ENCODE assay signal across 8 cellular contexts in genomic region chr7:12403287-12404181, GRCh38.
A peak's percentile ranks its signal among the peaks of the same experiment; 100 is the strongest.
DNase-seq lines count a peak whose midpoint lies in the region; ATAC-seq and TF ChIP-seq lines count a peak whose summit lies in the region.

VWDE (minus strand) TSS chr7:12403865; CDS start chr7:12403716, 149 bp downstream.

- in situ Hi-C loops in T47D (cut with HindIII; ENCODE audit: low pct_unique_long_range_greater_than_20kb, low sequenced_read_pairs): no loop called here

- TF ChIP-seq CTCF in C4-2B (conservative IDR thresholded peaks at IDR 0.05): no peak; the same call in 1 of the 2 replicates

- peak; percentile 78 for ATAC-seq in GM21717 (IDR thresholded peaks at IDR 0.05; ENCODE audit: unreplicated experiment)

- H3K27ac ChIP-seq in C4-2B: peak within 1 kb of the TSS; percentile 30; the same call in 1 of the 2 replicates

- peak; percentile 60 for DNase-seq in NCI-H1436 treated with DMSO at 0.1 percent for 48 hours (lab: John Stamatoyannopoulos, UW)
- DNase-seq in T-helper 22 cell (ENCODE audit: low read depth): peak; percentile 50
- DNase-seq in T47D (ENCODE audit: low read depth in 1 of 2, low spot score in 1 of 2): peak; percentile 49 to 56
- DNase-seq in left kidney (ENCODE audit: low read depth, low spot score): peak; percentile 86
- peak; percentile 37 to 49 for DNase-seq in stimulated activated CD4-positive, alpha-beta T cell treated with anti-CD3 and anti-CD28 coated beads, Interleukin-2, amount 100 ng/mL, for 48 hours
- DNase-seq in midbrain (lab: John Stamatoyannopoulos, UW): no peak
